In the genomic region with DNA sequence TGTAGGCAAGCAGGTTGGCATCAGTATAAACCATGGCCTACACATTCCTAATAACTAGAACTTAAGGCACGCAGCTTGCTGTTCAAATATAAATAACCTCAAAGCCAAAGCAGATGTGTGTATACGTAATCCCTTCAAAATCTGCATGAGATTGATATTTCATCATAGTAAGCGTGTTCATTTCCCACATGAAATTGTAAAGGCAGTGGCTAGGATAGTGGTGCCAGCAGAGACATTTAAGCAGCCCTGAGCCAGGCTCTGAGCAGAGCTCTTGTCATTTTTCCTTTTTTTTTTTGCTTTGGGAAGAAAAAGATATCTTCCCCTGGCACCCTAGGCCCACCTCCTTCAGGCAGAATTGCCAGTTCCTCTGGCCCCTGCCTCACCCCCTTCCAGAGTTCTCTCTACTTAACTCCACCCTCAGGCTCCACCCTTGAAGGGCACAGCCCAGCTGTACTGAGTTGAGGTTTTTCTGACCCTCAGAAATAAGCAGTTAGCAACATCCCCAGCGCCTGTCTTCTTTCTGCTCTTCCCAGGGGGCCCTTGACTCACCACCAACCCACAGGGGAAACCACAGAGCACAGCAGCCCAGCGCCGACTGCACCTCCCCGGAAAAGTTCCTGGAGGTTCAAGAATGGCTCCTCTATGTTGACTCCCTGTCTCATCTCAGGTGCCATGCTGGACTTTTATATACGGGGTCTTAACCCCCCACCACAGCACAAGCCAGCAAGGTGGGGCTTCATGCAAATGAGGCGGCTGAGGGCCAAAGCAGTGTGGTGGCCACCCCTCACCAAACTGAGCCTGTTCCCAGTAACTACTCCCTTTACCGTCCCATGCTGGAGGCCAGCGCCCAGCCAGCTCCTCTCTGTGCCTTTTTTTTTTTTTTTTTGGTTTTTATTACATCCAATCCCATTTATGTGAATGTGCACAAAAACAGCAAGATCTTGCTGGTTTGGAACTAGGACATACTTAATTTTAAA, we compare ENCODE assay signal across 8 cellular contexts.
DNase-seq lines count a peak whose midpoint lies in the region; ATAC-seq lines count a peak whose summit lies in the region.

No MANE protein-coding gene starts in this region.

- peak overlapping the region; percentile 67 for H3K27ac Mint-ChIP-seq in activated CD4-positive, alpha-beta T cell treated with anti-CD3 and anti-CD28 coated beads, Interleukin-2, amount 10 ng/mL, durations not matched to agents 24 days and 14 days

- H3K4me3 Mint-ChIP-seq in activated CD4-positive, alpha-beta T cell treated with anti-CD3 and anti-CD28 coated beads, Interleukin-2, amount 10 ng/mL, durations not matched to agents 24 days and 14 days, result peak overlapping the region; percentile 64

- H3K9me3 Mint-ChIP-seq in activated CD4-positive, alpha-beta T cell treated with anti-CD3 and anti-CD28 coated beads, Interleukin-2, amount 10 ng/mL, durations not matched to agents 24 days and 14 days, result peaks cover 5% of the 10 kb centered on the region

- intact Hi-C loops in activated CD4-positive, alpha-beta T cell treated with anti-CD3 and anti-CD28 coated beads, Interleukin-2, amount 10 ng/mL, durations not matched to agents 24 days and 14 days (cut with micrococcal nuclease), result loop anchor here (2.0 kb wide), 1 partner anchor 18 kb away; no protein-coding TSS in a partner anchor

- peaks cover 52% of the 10 kb centered on the region for H3K4me1 Mint-ChIP-seq in activated CD4-positive, alpha-beta T cell treated with anti-CD3 and anti-CD28 coated beads, Interleukin-2, amount 10 ng/mL, durations not matched to agents 24 days and 14 days

- DNase-seq in NCI-H2107 treated with DMSO at 0.1 percent for 48 hours (lab: John Stamatoyannopoulos, UW; ENCODE audit: unreplicated experiment), result peak; percentile 9
- no peak for DNase-seq in NCI-H2107 (lab: John Stamatoyannopoulos, UW)
- peak; percentile 85 for DNase-seq in activated CD4-positive, alpha-beta T cell treated with anti-CD3 and anti-CD28 coated beads, Interleukin-2, amount 10 ng/mL, durations not matched to agents 24 days and 14 days
- peak; percentile 75 for DNase-seq in fibroblast of the conjunctiva (ENCODE audit: low read depth)
- peak; percentile 21 to 22 for DNase-seq in stimulated activated CD8-positive, alpha-beta memory T cell treated with anti-CD3 and anti-CD28 coated beads, Interleukin-15, amount 100 ng/mL, for 48 hours (ENCODE audit: low read depth in 2 of 2)
- no peak for DNase-seq in retina

- ATAC-seq in HG03442 (IDR thresholded peaks at IDR 0.05; ENCODE audit: unreplicated experiment) (peak; percentile 71), esophagus mucosa (no peak)

- peaks cover 2% of the 10 kb centered on the region for H3K36me3 Mint-ChIP-seq in activated CD4-positive, alpha-beta T cell treated with anti-CD3 and anti-CD28 coated beads, Interleukin-2, amount 10 ng/mL, durations not matched to agents 24 days and 14 days (ENCODE audit: low read depth)

- peaks cover 2% of the 10 kb centered on the region for H3K27me3 Mint-ChIP-seq in activated CD4-positive, alpha-beta T cell treated with anti-CD3 and anti-CD28 coated beads, Interleukin-2, amount 10 ng/mL, durations not matched to agents 24 days and 14 days

Comparison
In these comparisons a context has a peak if more than half of its experiments do, and no peak if none do; other contexts are left out.
1. DNase-seq: peak in NCI-H2107 treated with DMSO at 0.1 percent for 48 hours (single experiment), activated CD4-positive, alpha-beta T cell treated with anti-CD3 and anti-CD28 coated beads, Interleukin-2, amount 10 ng/mL, durations not matched to agents 24 days and 14 days (single experiment), fibroblast of the conjunctiva (single experiment) and stimulated activated CD8-positive, alpha-beta memory T cell treated with anti-CD3 and anti-CD28 coated beads, Interleukin-15, amount 100 ng/mL, for 48 hours (2 of 2); none in NCI-H2107 (single experiment) and retina (single experiment).